In genomic region chr15:44883219-44883900, GRCh38 we compare ENCODE assay signal across 12 cellular contexts.
DNase-seq lines count a peak whose midpoint lies in the region; ATAC-seq and TF ChIP-seq lines count a peak whose summit lies in the region.
"Had no signal": no experiment of that assay in that cellular context is flagged by ENCODE, and none has a peak within 500 bp of the region (broad histone marks: within the 10 kb centered on the region; RNA-seq: fewer than 3 reads in every experiment).

No MANE protein-coding gene starts in this region.

- H3K27ac ChIP-seq in CD4-positive, alpha-beta memory T cell (ENCODE audit: low read depth, low read length) = no peak overlapping the region

- H3K27me3 ChIP-seq in CD4-positive, alpha-beta memory T cell (ENCODE audit: insufficient read depth, low read length) = no peaks in the 10 kb centered on the region

- H3K27ac Mint-ChIP-seq in activated CD4-positive, alpha-beta T cell treated with anti-CD3 and anti-CD28 coated beads, Interleukin-2, amount 10 ng/mL, durations not matched to agents 7 days and 5 days = no peak overlapping the region
- H3K27ac Mint-ChIP-seq in activated T-helper 2 cell treated with anti-CD3 and anti-CD28 coated beads, Interferon-gamma antibody, Interleukin-2, Interleukin-4, amounts not matched to agents 10 μg/mL and 5 μg/mL and 100 μg/mL, durations not matched to agents 14 hours and 24 hours and 36 hours = peak overlapping the region; percentile 88
- H3K27ac Mint-ChIP-seq in stimulated activated memory B cell treated with anti-CD40 and anti-IgM and Interleukin-4, amounts not matched to agents 10 μg/mL and 1 μg/mL and 100 μg/mL, for 72 hours = peak overlapping the region; percentile 95
- H3K27ac Mint-ChIP-seq in CD4-positive, alpha-beta memory T cell = no peak overlapping the region

- no peaks in the 10 kb centered on the region for H3K4me1 ChIP-seq in CD4-positive, alpha-beta memory T cell (ENCODE audit: insufficient read depth, low read length)

- no peak for TF ChIP-seq POLR2A in erythroblast (IDR thresholded peaks at IDR 0.05; ENCODE audit: low read length)

- intact Hi-C loops in activated T-helper 2 cell treated with anti-CD3 and anti-CD28 coated beads, Interferon-gamma antibody, Interleukin-2, Interleukin-4, amounts not matched to agents 10 μg/mL and 5 μg/mL and 100 μg/mL, durations not matched to agents 14 hours and 24 hours and 36 hours (cut with micrococcal nuclease) = loop anchor here (2.0 kb wide), 1 partner anchor 95 kb away; no protein-coding TSS in a partner anchor
- intact Hi-C loops in head of caudate nucleus (cut with DNase I) = no loop called here
- intact Hi-C loops in CD4-positive, alpha-beta memory T cell (cut with micrococcal nuclease) = no loop called here

- no peak overlapping the region for H3K4me3 Mint-ChIP-seq in activated CD4-positive, alpha-beta T cell treated with anti-CD3 and anti-CD28 coated beads, Interleukin-2, amount 10 ng/mL, durations not matched to agents 7 days and 5 days
- peak overlapping the region; percentile 6 for H3K4me3 Mint-ChIP-seq in activated T-helper 2 cell treated with anti-CD3 and anti-CD28 coated beads, Interferon-gamma antibody, Interleukin-2, Interleukin-4, amounts not matched to agents 10 μg/mL and 5 μg/mL and 100 μg/mL, durations not matched to agents 14 hours and 24 hours and 36 hours (ENCODE audit: low read depth)
- H3K4me3 Mint-ChIP-seq in stimulated activated memory B cell treated with anti-CD40 and anti-IgM and Interleukin-4, amounts not matched to agents 10 μg/mL and 1 μg/mL and 100 μg/mL, for 72 hours = no peak overlapping the region
- H3K4me3 Mint-ChIP-seq in CD4-positive, alpha-beta memory T cell = peak overlapping the region in 1 of 8 donors; percentile 11

- peaks cover 22% of the 10 kb centered on the region for H3K4me1 Mint-ChIP-seq in activated CD4-positive, alpha-beta T cell treated with anti-CD3 and anti-CD28 coated beads, Interleukin-2, amount 10 ng/mL, durations not matched to agents 7 days and 5 days
- peaks cover 36% of the 10 kb centered on the region for H3K4me1 Mint-ChIP-seq in activated T-helper 2 cell treated with anti-CD3 and anti-CD28 coated beads, Interferon-gamma antibody, Interleukin-2, Interleukin-4, amounts not matched to agents 10 μg/mL and 5 μg/mL and 100 μg/mL, durations not matched to agents 14 hours and 24 hours and 36 hours (ENCODE audit: low read depth)
- H3K4me1 Mint-ChIP-seq in stimulated activated memory B cell treated with anti-CD40 and anti-IgM and Interleukin-4, amounts not matched to agents 10 μg/mL and 1 μg/mL and 100 μg/mL, for 72 hours = peaks cover 34% of the 10 kb centered on the region
- H3K4me1 Mint-ChIP-seq in CD4-positive, alpha-beta memory T cell = peaks cover 0 to 4% (median 2%) of the 10 kb centered on the region in 4 donors

- ATAC-seq in HG02852 (IDR thresholded peaks at IDR 0.05; ENCODE audit: unreplicated experiment) = peak; percentile 27
- peak; percentile 71 for ATAC-seq in stimulated activated memory B cell treated with anti-CD40 and anti-IgM and Interleukin-4, amounts not matched to agents 10 μg/mL and 1 μg/mL and 100 μg/mL, for 72 hours

- no peaks in the 10 kb centered on the region for H3K36me3 ChIP-seq in CD4-positive, alpha-beta memory T cell (ENCODE audit: insufficient read depth, low read length)

- H3K27me3 Mint-ChIP-seq in activated CD4-positive, alpha-beta T cell treated with anti-CD3 and anti-CD28 coated beads, Interleukin-2, amount 10 ng/mL, durations not matched to agents 7 days and 5 days = no peaks in the 10 kb centered on the region
- H3K27me3 Mint-ChIP-seq in activated T-helper 2 cell treated with anti-CD3 and anti-CD28 coated beads, Interferon-gamma antibody, Interleukin-2, Interleukin-4, amounts not matched to agents 10 μg/mL and 5 μg/mL and 100 μg/mL, durations not matched to agents 14 hours and 24 hours and 36 hours (ENCODE audit: low read depth) = no peaks in the 10 kb centered on the region
- peaks cover 10% of the 10 kb centered on the region for H3K27me3 Mint-ChIP-seq in stimulated activated memory B cell treated with anti-CD40 and anti-IgM and Interleukin-4, amounts not matched to agents 10 μg/mL and 1 μg/mL and 100 μg/mL, for 72 hours
- H3K27me3 Mint-ChIP-seq in CD4-positive, alpha-beta memory T cell = peaks cover 5 to 9% of the 10 kb centered on the region in 2 donors

- DNase-seq in activated CD4-positive, alpha-beta T cell treated with anti-CD3 and anti-CD28 coated beads, Interleukin-2, amount 50 U/mL, for 48 hours = peak; percentile 16 to 32
- DNase-seq in activated CD4-positive, alpha-beta T cell treated with anti-CD3 and anti-CD28 coated beads, Interleukin-2, amount 10 ng/mL, durations not matched to agents 7 days and 5 days = no peak
- DNase-seq in activated T-helper 2 cell treated with anti-CD3 and anti-CD28 coated beads, Interferon-gamma antibody, Interleukin-2, Interleukin-4, amounts not matched to agents 10 μg/mL and 5 μg/mL and 100 μg/mL, durations not matched to agents 14 hours and 24 hours and 36 hours (ENCODE audit: low spot score) = no peak
- no peak for DNase-seq in erythroblast (lab: John Stamatoyannopoulos, UW)
- no peak for DNase-seq in head of caudate nucleus
- DNase-seq in CD4-positive, alpha-beta memory T cell = no peak
- DNase-seq: DND-41, Kasumi-1, NCI-H1436, NCI-H226 had no signal

- no peak overlapping the region for H3K4me3 ChIP-seq in CD4-positive, alpha-beta memory T cell (ENCODE audit: low read length in 2 of 2)

- H3K9me3 Mint-ChIP-seq in activated CD4-positive, alpha-beta T cell treated with anti-CD3 and anti-CD28 coated beads, Interleukin-2, amount 10 ng/mL, durations not matched to agents 7 days and 5 days = peaks cover 18% of the 10 kb centered on the region
- H3K9me3 Mint-ChIP-seq in activated T-helper 2 cell treated with anti-CD3 and anti-CD28 coated beads, Interferon-gamma antibody, Interleukin-2, Interleukin-4, amounts not matched to agents 10 μg/mL and 5 μg/mL and 100 μg/mL, durations not matched to agents 14 hours and 24 hours and 36 hours = peaks cover 16% of the 10 kb centered on the region
- peaks cover 3% of the 10 kb centered on the region for H3K9me3 Mint-ChIP-seq in stimulated activated memory B cell treated with anti-CD40 and anti-IgM and Interleukin-4, amounts not matched to agents 10 μg/mL and 1 μg/mL and 100 μg/mL, for 72 hours
- H3K9me3 Mint-ChIP-seq in CD4-positive, alpha-beta memory T cell = peaks cover 0 to 17% (median 11%) of the 10 kb centered on the region in 8 donors

- no peaks in the 10 kb centered on the region for H3K9me3 ChIP-seq in CD4-positive, alpha-beta memory T cell (ENCODE audit: control insufficient read depth in 1 of 2, low read length in 2 of 2)

- CTCF ChIA-PET in activated CD4-positive, alpha-beta T cell treated with anti-CD3 and anti-CD28 coated beads, Interleukin-2, amount 10 ng/mL, durations not matched to agents 7 days and 5 days (lab: Charles Lee) = interaction anchor here (0.7 to 1.7 kb wide), 3 partner anchors 12 to 145 kb away, joined by 3 to 4 read pairs (median 3); no protein-coding TSS in a partner anchor
- CTCF ChIA-PET in CD4-positive, alpha-beta memory T cell (lab: Charles Lee; ENCODE audit: partially characterized antibody) = no interaction called here

- peaks cover 7% of the 10 kb centered on the region for H3K36me3 Mint-ChIP-seq in activated CD4-positive, alpha-beta T cell treated with anti-CD3 and anti-CD28 coated beads, Interleukin-2, amount 10 ng/mL, durations not matched to agents 7 days and 5 days (ENCODE audit: low read depth)
- peaks cover 11% of the 10 kb centered on the region for H3K36me3 Mint-ChIP-seq in activated T-helper 2 cell treated with anti-CD3 and anti-CD28 coated beads, Interferon-gamma antibody, Interleukin-2, Interleukin-4, amounts not matched to agents 10 μg/mL and 5 μg/mL and 100 μg/mL, durations not matched to agents 14 hours and 24 hours and 36 hours (ENCODE audit: low read depth)
- peaks cover 6% of the 10 kb centered on the region for H3K36me3 Mint-ChIP-seq in stimulated activated memory B cell treated with anti-CD40 and anti-IgM and Interleukin-4, amounts not matched to agents 10 μg/mL and 1 μg/mL and 100 μg/mL, for 72 hours
- peaks cover 0 to 4% of the 10 kb centered on the region in 2 donors for H3K36me3 Mint-ChIP-seq in CD4-positive, alpha-beta memory T cell

- POLR2A ChIA-PET in activated CD4-positive, alpha-beta T cell treated with anti-CD3 and anti-CD28 coated beads, Interleukin-2, amount 10 ng/mL, durations not matched to agents 7 days and 5 days (lab: Charles Lee) = no interaction called here
- POLR2A ChIA-PET in CD4-positive, alpha-beta memory T cell (lab: Charles Lee; ENCODE audit: partially characterized antibody) = no interaction called here

Comparison
In these comparisons a context has a peak if more than half of its experiments do, and no peak if none do; other contexts are left out.
1. DNase-seq: peak in activated CD4-positive, alpha-beta T cell treated with anti-CD3 and anti-CD28 coated beads, Interleukin-2, amount 50 U/mL, for 48 hours (2 of 2); none in activated CD4-positive, alpha-beta T cell treated with anti-CD3 and anti-CD28 coated beads, Interleukin-2, amount 10 ng/mL, durations not matched to agents 7 days and 5 days (single experiment), activated T-helper 2 cell treated with anti-CD3 and anti-CD28 coated beads, Interferon-gamma antibody, Interleukin-2, Interleukin-4, amounts not matched to agents 10 μg/mL and 5 μg/mL and 100 μg/mL, durations not matched to agents 14 hours and 24 hours and 36 hours (single experiment), erythroblast (0 of 2), head of caudate nucleus (0 of 42) and CD4-positive, alpha-beta memory T cell (0 of 5).
2. H3K27ac Mint-ChIP-seq: peak in activated T-helper 2 cell treated with anti-CD3 and anti-CD28 coated beads, Interferon-gamma antibody, Interleukin-2, Interleukin-4, amounts not matched to agents 10 μg/mL and 5 μg/mL and 100 μg/mL, durations not matched to agents 14 hours and 24 hours and 36 hours (single experiment) and stimulated activated memory B cell treated with anti-CD40 and anti-IgM and Interleukin-4, amounts not matched to agents 10 μg/mL and 1 μg/mL and 100 μg/mL, for 72 hours (single experiment); none in activated CD4-positive, alpha-beta T cell treated with anti-CD3 and anti-CD28 coated beads, Interleukin-2, amount 10 ng/mL, durations not matched to agents 7 days and 5 days (single experiment) and CD4-positive, alpha-beta memory T cell (0 of 7).